In genomic region chr12:82725741-82726140, GRCh38 we compare ENCODE assay signal across 38 cellular contexts.
"Had no signal": no experiment of that assay in that cellular context is flagged by ENCODE, and none has a peak within 500 bp of the region (broad histone marks: within the 10 kb centered on the region; RNA-seq: fewer than 3 reads in every experiment).

No MANE protein-coding gene starts in this region.

- H3K9me3 ChIP-seq: adrenal gland, ascending aorta, body of pancreas, breast epithelium had no signal

- ATAC-seq: activated naive CD4-positive, alpha-beta T cell treated with anti-CD3 and anti-CD28 coated beads, Interleukin-2, amount 50 U/mL, for 72 hours; activated naive CD8-positive, alpha-beta T cell treated with anti-CD3 and anti-CD28 coated beads, Interleukin-2, amount 50 U/mL, for 24 hours; activated T-cell treated with anti-CD3 and anti-CD28 coated beads, Interleukin-2, amount 50 U/mL, for 4 hours; activated T-cell treated with anti-CD3 and anti-CD28 coated beads, Interleukin-2, amount 50 U/mL, for 72 hours; activated T-helper 17 cell treated with anti-CD3 and anti-CD28 coated beads, Interleukin-2, amount 50 U/mL, for 72 hours; body of pancreas had no signal

- H3K27me3 ChIP-seq: adrenal gland, ascending aorta, body of pancreas, brain microvascular endothelial cell, breast epithelium, cardiac muscle cell had no signal

- H3K4me3 ChIP-seq: adrenal gland, ascending aorta, body of pancreas, breast epithelium, cardiac muscle cell had no signal

- H3K36me3 Mint-ChIP-seq: activated naive CD4-positive, alpha-beta T cell treated with anti-CD3 and anti-CD28 coated beads, Interleukin-2, amount 10 ng/mL, durations not matched to agents 7 days and 5 days; activated naive CD4-positive, alpha-beta T cell treated with anti-CD3 and anti-CD28 coated beads, Interleukin-2, amount 50 U/mL, for 24 hours; activated naive CD8-positive, alpha-beta T cell treated with anti-CD3 and anti-CD28 coated beads, Interleukin-2, amount 10 ng/mL, durations not matched to agents 7 days and 5 days had no signal

- H3K36me3 ChIP-seq: adrenal gland, ascending aorta, brain microvascular endothelial cell, breast epithelium, cardiac muscle cell had no signal

- H3K27ac ChIP-seq: adrenal gland, ascending aorta, body of pancreas, brain microvascular endothelial cell, breast epithelium, cardiac muscle cell had no signal

- H3K4me1 Mint-ChIP-seq: activated naive CD4-positive, alpha-beta T cell treated with anti-CD3 and anti-CD28 coated beads, Interleukin-2, amount 10 ng/mL, durations not matched to agents 7 days and 5 days; activated naive CD4-positive, alpha-beta T cell treated with anti-CD3 and anti-CD28 coated beads, Interleukin-2, amount 50 U/mL, for 24 hours; activated naive CD8-positive, alpha-beta T cell treated with anti-CD3 and anti-CD28 coated beads, Interleukin-2, amount 10 ng/mL, durations not matched to agents 7 days and 5 days; brain had no signal

- H3K27me3 Mint-ChIP-seq: activated naive CD4-positive, alpha-beta T cell treated with anti-CD3 and anti-CD28 coated beads, Interleukin-2, amount 10 ng/mL, durations not matched to agents 7 days and 5 days; activated naive CD4-positive, alpha-beta T cell treated with anti-CD3 and anti-CD28 coated beads, Interleukin-2, amount 50 U/mL, for 24 hours; activated naive CD8-positive, alpha-beta T cell; activated naive CD8-positive, alpha-beta T cell treated with anti-CD3 and anti-CD28 coated beads for 36 hours; activated naive CD8-positive, alpha-beta T cell treated with anti-CD3 and anti-CD28 coated beads, Interleukin-2, amount 10 ng/mL, durations not matched to agents 7 days and 5 days; activated naive CD8-positive, alpha-beta T cell treated with anti-CD3 and anti-CD28 coated beads, Interleukin-2, amount 50 U/mL, for 24 hours; activated T-cell treated with anti-CD3 and anti-CD28 coated beads, Interleukin-2, amount 50 U/mL, for 24 hours; activated T-helper 17 cell treated with anti-CD3 and anti-CD28 coated beads, Interleukin-2, amount 50 U/mL, for 72 hours; central memory CD8-positive, alpha-beta T cell had no signal

- H3K4me3 Mint-ChIP-seq: activated naive CD4-positive, alpha-beta T cell treated with anti-CD3 and anti-CD28 coated beads for 36 hours; activated naive CD4-positive, alpha-beta T cell treated with anti-CD3 and anti-CD28 coated beads, Interleukin-2, amount 10 ng/mL, durations not matched to agents 7 days and 5 days; activated naive CD4-positive, alpha-beta T cell treated with anti-CD3 and anti-CD28 coated beads, Interleukin-2, amount 50 U/mL, for 24 hours; activated naive CD8-positive, alpha-beta T cell; activated naive CD8-positive, alpha-beta T cell treated with anti-CD3 and anti-CD28 coated beads for 36 hours; activated naive CD8-positive, alpha-beta T cell treated with anti-CD3 and anti-CD28 coated beads, Interleukin-2, amount 10 ng/mL, durations not matched to agents 7 days and 5 days; activated naive CD8-positive, alpha-beta T cell treated with anti-CD3 and anti-CD28 coated beads, Interleukin-2, amount 50 U/mL, for 24 hours; activated T-cell treated with anti-CD3 and anti-CD28 coated beads, Interleukin-2, amount 50 U/mL, for 24 hours; activated T-cell treated with anti-CD3 and anti-CD28 coated beads, Interleukin-2, amount 50 U/mL, for 4 hours; activated T-cell treated with anti-CD3 and anti-CD28 coated beads, Interleukin-2, amount 50 U/mL, for 72 hours; activated T-helper 1 cell treated with anti-CD3 and anti-CD28 coated beads, Interleukin-12 subunit alpha, Interleukin-12 subunit beta, Interleukin-2, Interleukin-4 antibody, amounts not matched to agents 30 ng/mL and 10 ng/mL and 1 ng/mL, durations not matched to agents 14 hours and 24 hours and 36 hours; activated T-helper 17 cell treated with anti-CD3 and anti-CD28 coated beads, Interleukin-2, amount 50 U/mL, for 72 hours; brain; central memory CD8-positive, alpha-beta T cell had no signal

- H3K9me3 Mint-ChIP-seq: activated naive CD4-positive, alpha-beta T cell treated with anti-CD3 and anti-CD28 coated beads for 36 hours; activated naive CD4-positive, alpha-beta T cell treated with anti-CD3 and anti-CD28 coated beads, Interleukin-2, amount 50 U/mL, for 24 hours; activated naive CD8-positive, alpha-beta T cell treated with anti-CD3 and anti-CD28 coated beads, Interleukin-2, amount 10 ng/mL, durations not matched to agents 7 days and 5 days; activated naive CD8-positive, alpha-beta T cell treated with anti-CD3 and anti-CD28 coated beads, Interleukin-2, amount 50 U/mL, for 24 hours; activated T-cell treated with anti-CD3 and anti-CD28 coated beads, Interleukin-2, amount 50 U/mL, for 24 hours; activated T-helper 1 cell treated with anti-CD3 and anti-CD28 coated beads, Interleukin-12 subunit alpha, Interleukin-12 subunit beta, Interleukin-2, Interleukin-4 antibody, amounts not matched to agents 30 ng/mL and 10 ng/mL and 1 ng/mL, durations not matched to agents 14 hours and 24 hours and 36 hours; activated T-helper 17 cell treated with anti-CD3 and anti-CD28 coated beads, Interleukin-2, amount 50 U/mL, for 72 hours; activated T-helper 2 cell treated with anti-CD3 and anti-CD28 coated beads, Interferon-gamma antibody, Interleukin-2, Interleukin-4, amounts not matched to agents 10 μg/mL and 5 μg/mL and 100 μg/mL, durations not matched to agents 14 hours and 24 hours and 36 hours; central memory CD8-positive, alpha-beta T cell had no signal

- H3K27ac Mint-ChIP-seq: activated naive CD4-positive, alpha-beta T cell treated with anti-CD3 and anti-CD28 coated beads for 36 hours; activated naive CD4-positive, alpha-beta T cell treated with anti-CD3 and anti-CD28 coated beads, Interleukin-2, amount 10 ng/mL, durations not matched to agents 7 days and 5 days; activated naive CD4-positive, alpha-beta T cell treated with anti-CD3 and anti-CD28 coated beads, Interleukin-2, amount 50 U/mL, for 24 hours; activated naive CD4-positive, alpha-beta T cell treated with anti-CD3 and anti-CD28 coated beads, Interleukin-2, amount 50 U/mL, for 72 hours; activated naive CD8-positive, alpha-beta T cell; activated naive CD8-positive, alpha-beta T cell treated with anti-CD3 and anti-CD28 coated beads for 36 hours; activated naive CD8-positive, alpha-beta T cell treated with anti-CD3 and anti-CD28 coated beads, Interleukin-2, amount 10 ng/mL, durations not matched to agents 7 days and 5 days; activated naive CD8-positive, alpha-beta T cell treated with anti-CD3 and anti-CD28 coated beads, Interleukin-2, amount 50 U/mL, for 24 hours; activated T-cell treated with anti-CD3 and anti-CD28 coated beads, Interleukin-2, amount 50 U/mL, for 24 hours; activated T-cell treated with anti-CD3 and anti-CD28 coated beads, Interleukin-2, amount 50 U/mL, for 72 hours; activated T-helper 1 cell treated with anti-CD3 and anti-CD28 coated beads, Interleukin-12 subunit alpha, Interleukin-12 subunit beta, Interleukin-2, Interleukin-4 antibody, amounts not matched to agents 30 ng/mL and 10 ng/mL and 1 ng/mL, durations not matched to agents 14 hours and 24 hours and 36 hours; activated T-helper 17 cell treated with anti-CD3 and anti-CD28 coated beads, Interleukin-2, amount 50 U/mL, for 72 hours; activated T-helper 2 cell treated with anti-CD3 and anti-CD28 coated beads, Interferon-gamma antibody, Interleukin-2, Interleukin-4, amounts not matched to agents 10 μg/mL and 5 μg/mL and 100 μg/mL, durations not matched to agents 14 hours and 24 hours and 36 hours had no signal

- DNase-seq: activated effector memory CD4-positive, alpha-beta T cell treated with anti-CD3 and anti-CD28 coated beads, Interleukin-2, amount 50 U/mL, for 16 hours; activated effector memory CD4-positive, alpha-beta T cell treated with Interleukin-2 at 50 U/mL for 16 hours; activated gamma-delta T cell; activated gamma-delta T cell treated with Interleukin-2 at 50 U/mL for 16 hours; activated naive CD4-positive, alpha-beta T cell; activated naive CD4-positive, alpha-beta T cell treated with anti-CD3 and anti-CD28 coated beads for 36 hours; activated naive CD4-positive, alpha-beta T cell treated with anti-CD3 and anti-CD28 coated beads, Interleukin-2, amount 10 ng/mL, durations not matched to agents 7 days and 5 days; activated naive CD4-positive, alpha-beta T cell treated with anti-CD3 and anti-CD28 coated beads, Interleukin-2, amount 50 U/mL, for 16 hours; activated naive CD4-positive, alpha-beta T cell treated with Interleukin-2 at 50 U/mL for 16 hours; activated naive CD8-positive, alpha-beta T cell treated with anti-CD3 and anti-CD28 coated beads for 36 hours; activated naive CD8-positive, alpha-beta T cell treated with anti-CD3 and anti-CD28 coated beads, Interleukin-2, amount 10 ng/mL, durations not matched to agents 7 days and 5 days; activated naive CD8-positive, alpha-beta T cell treated with anti-CD3 and anti-CD28 coated beads, Interleukin-2, amount 50 U/mL, for 24 hours; activated T-cell treated with anti-CD3 and anti-CD28 coated beads, Interleukin-2, amount 50 U/mL, for 1 hour; activated T-cell treated with anti-CD3 and anti-CD28 coated beads, Interleukin-2, amount 50 U/mL, for 24 hours; activated T-cell treated with anti-CD3 and anti-CD28 coated beads, Interleukin-2, amount 50 U/mL, for 4 hours; activated T-cell treated with anti-CD3 and anti-CD28 coated beads, Interleukin-2, amount 50 U/mL, for 48 hours; activated T-cell treated with anti-CD3 and anti-CD28 coated beads, Interleukin-2, amount 50 U/mL, for 72 hours; adrenal gland; amniotic stem cell; amygdala; anterior cingulate cortex; aorta; body of pancreas; brain microvascular endothelial cell; caudate nucleus; central memory CD4-positive, alpha-beta T cell; cerebellar nuclear complex had no signal

- H3K4me1 ChIP-seq: adrenal gland, ascending aorta, body of pancreas, breast epithelium had no signal
